In genomic region chr18:48781041-48781989, GRCh38 we compare ENCODE assay signal across 8 cellular contexts.
A peak's percentile ranks its signal among the peaks of the same experiment; 100 is the strongest.
DNase-seq lines count a peak whose midpoint lies in the region; ATAC-seq and TF ChIP-seq lines count a peak whose summit lies in the region.

No MANE protein-coding gene starts in this region.

- WGBS in ectodermal cell, 2 experiments = 77 to 79% methylated on average over 29 of the region's 29 CpGs

- H3K4me1 ChIP-seq in ectodermal cell (ENCODE audit: control insufficient read depth, insufficient read depth, low read length) (peaks cover 26% of the 10 kb centered on the region), tibial artery (peaks cover 14 to 100% (median 82%) of the 10 kb centered on the region in 4 donors)

- no peaks in the 10 kb centered on the region for H3K27me3 ChIP-seq in ectodermal cell (ENCODE audit: control insufficient read depth, insufficient read depth, low read length, poor library complexity, severe bottlenecking)
- no peaks in the 10 kb centered on the region for H3K27me3 ChIP-seq in tibial artery

- DNase-seq in NCI-H2227 treated with DMSO at 0.1 percent for 48 hours (lab: John Stamatoyannopoulos, UW) (peak; percentile 36), mesenteric fat pad (ENCODE audit: low spot score) (peak; percentile 96), tibial artery (peak; percentile 92 to 99), iPS-NIHi11 (ENCODE audit: low spot score) (no peak)

- TF ChIP-seq CTCF in tibial artery (IDR thresholded peaks at IDR 0.05) = no peak

- H3K4me3 ChIP-seq in ectodermal cell (ENCODE audit: insufficient read depth, low read depth, low read length) (no peak overlapping the region), tibial artery (peak overlapping the region; percentile 8 to 26)

- H3K9me3 ChIP-seq in ectodermal cell (ENCODE audit: control insufficient read depth, low read length) (no peaks in the 10 kb centered on the region), tibial artery (no peaks in the 10 kb centered on the region)

- ATAC-seq in GM19023 (IDR thresholded peaks at IDR 0.05; ENCODE audit: unreplicated experiment) (no peak), GM18867 (IDR thresholded peaks at IDR 0.05; ENCODE audit: unreplicated experiment) (no peak), GM21381 (IDR thresholded peaks at IDR 0.05; ENCODE audit: unreplicated experiment) (no peak)

- intact Hi-C loops in tibial artery (cut with DNase I; ENCODE audit: low total_unique reads) = loop anchor here (5.0 kb wide), 1 partner anchor 171 kb away; the partner anchor contains the start of gene SMAD7

- H3K36me3 ChIP-seq in ectodermal cell (ENCODE audit: control insufficient read depth, insufficient read depth, low read length) (no peaks in the 10 kb centered on the region), tibial artery (peaks cover 0 to 2% (median 0%) of the 10 kb centered on the region in 3 donors)

- H3K27ac ChIP-seq in ectodermal cell (ENCODE audit: insufficient read depth, low read depth, low read length, poor library complexity, severe bottlenecking) (peak overlapping the region; percentile 38), tibial artery (peak overlapping the region; percentile 81 to 92)
